In genomic region chr3:98817546-98817945, GRCh38 we compare ENCODE assay signal across 8 cellular contexts. TPM values are rescaled to one million over a fixed set of nuclear protein-coding genes. Genes with fewer than 3 reads are reported as not detected.
DNase-seq lines count a peak whose midpoint lies in the region; ATAC-seq and TF ChIP-seq lines count a peak whose summit lies in the region.

No MANE protein-coding gene starts in this region.

- H3K36me3 ChIP-seq in HEK293 (ENCODE audit: control insufficient read depth in 2 of 2, insufficient read depth in 1 of 2, low read length in 2 of 2): peaks cover 0 to 41% of the 10 kb centered on the region in 2 experiments; a peak in 2 of 3 replicates
- peaks cover 0 to 43% (median 17%) of the 10 kb centered on the region in 4 donors for H3K36me3 ChIP-seq in esophagus muscularis mucosa
- H3K36me3 ChIP-seq in neural cell (ENCODE audit: insufficient read depth, low read length): peaks cover 5% of the 10 kb centered on the region

- no peaks in the 10 kb centered on the region for H3K9me3 ChIP-seq in HEK293 (ENCODE audit: control insufficient read depth, insufficient read depth, low read depth, low read length)
- no peaks in the 10 kb centered on the region for H3K9me3 ChIP-seq in esophagus muscularis mucosa
- H3K9me3 ChIP-seq in neural cell (ENCODE audit: low read length): no peaks in the 10 kb centered on the region

- no peak overlapping the region for H3K27ac ChIP-seq in HEK293 (ENCODE audit: extremely low read depth, low read depth, low read length)
- H3K27ac ChIP-seq in esophagus muscularis mucosa (replicated peaks in 1 of 4): peak overlapping the region in 1 of 4 donors; percentile 1
- H3K27ac ChIP-seq in neural cell (ENCODE audit: low read length): no peak overlapping the region

- H3K27me3 ChIP-seq in esophagus muscularis mucosa: no peaks in the 10 kb centered on the region
- no peaks in the 10 kb centered on the region for H3K27me3 ChIP-seq in neural cell (ENCODE audit: insufficient read depth, low read depth, low read length)

- no peaks in the 10 kb centered on the region for H4K20me1 ChIP-seq in neural cell (ENCODE audit: insufficient read depth)

- intact Hi-C loops in esophagus muscularis mucosa (cut with DNase I): loop anchor here (1.0 to 5.0 kb wide), 2 partner anchors 85 to 177 kb away; partner anchors contain the start of gene DCBLD2

- H3K4me3 ChIP-seq in HEK293 (ENCODE audit: low read depth, low read length) (no peak overlapping the region), esophagus muscularis mucosa (no peak overlapping the region), neural cell (ENCODE audit: low read length) (no peak overlapping the region)

- no peak for TF ChIP-seq POLR2A in esophagus muscularis mucosa (IDR thresholded peaks at IDR 0.05; ENCODE audit: low read depth)

- H3K36me3 Mint-ChIP-seq in activated naive CD8-positive, alpha-beta T cell treated with anti-CD3 and anti-CD28 coated beads, Interleukin-2, amount 10 ng/mL, durations not matched to agents 7 days and 5 days: no peaks in the 10 kb centered on the region
- peaks cover 2% of the 10 kb centered on the region for H3K36me3 Mint-ChIP-seq in activated naive CD8-positive, alpha-beta T cell treated with anti-CD3 and anti-CD28 coated beads for 36 hours

- no peaks in the 10 kb centered on the region for H3K9me2 ChIP-seq in neural cell (ENCODE audit: insufficient read depth, low read length)

- DNase-seq in activated naive CD8-positive, alpha-beta T cell treated with anti-CD3 and anti-CD28 coated beads, Interleukin-2, amount 10 ng/mL, durations not matched to agents 7 days and 5 days: no peak
- no peak for DNase-seq in activated naive CD8-positive, alpha-beta T cell treated with anti-CD3 and anti-CD28 coated beads for 36 hours
- peak; percentile 68 for DNase-seq in M059J (ENCODE audit: low read depth)
- DNase-seq in SHP77 treated with DMSO at 0.1 percent for 48 hours (lab: John Stamatoyannopoulos, UW): peak; percentile 29
- no peak for DNase-seq in esophagus muscularis mucosa (ENCODE audit: extremely low spot score)
- DNase-seq in ureter (ENCODE audit: low spot score): no peak

- H3K9ac ChIP-seq in neural cell (ENCODE audit: low read length): no peak overlapping the region

- no peak overlapping the region for H3K27ac Mint-ChIP-seq in activated naive CD8-positive, alpha-beta T cell treated with anti-CD3 and anti-CD28 coated beads, Interleukin-2, amount 10 ng/mL, durations not matched to agents 7 days and 5 days
- H3K27ac Mint-ChIP-seq in activated naive CD8-positive, alpha-beta T cell treated with anti-CD3 and anti-CD28 coated beads for 36 hours: no peak overlapping the region

- no peaks in the 10 kb centered on the region for H3K4me1 ChIP-seq in HEK293 (ENCODE audit: control insufficient read depth, insufficient read depth, low read length)
- peaks cover 0 to 5% (median 4%) of the 10 kb centered on the region in 4 donors for H3K4me1 ChIP-seq in esophagus muscularis mucosa

- POLR2A ChIA-PET in activated naive CD8-positive, alpha-beta T cell treated with anti-CD3 and anti-CD28 coated beads, Interleukin-2, amount 10 ng/mL, durations not matched to agents 7 days and 5 days (lab: Charles Lee): no interaction called here
- POLR2A ChIA-PET in HEK293 (lab: Yijun Ruan, JAX): interaction anchor here (1.2 kb wide), 1 partner anchor 177 kb away, joined by 3 read pairs; no protein-coding TSS in a partner anchor

- no peaks in the 10 kb centered on the region for H3K4me1 Mint-ChIP-seq in activated naive CD8-positive, alpha-beta T cell treated with anti-CD3 and anti-CD28 coated beads, Interleukin-2, amount 10 ng/mL, durations not matched to agents 7 days and 5 days
- H3K4me1 Mint-ChIP-seq in activated naive CD8-positive, alpha-beta T cell treated with anti-CD3 and anti-CD28 coated beads for 36 hours: no peaks in the 10 kb centered on the region

- TF ChIP-seq RAD21 in neural cell (conservative IDR thresholded peaks at IDR 0.05): peak; percentile 88

- no peak overlapping the region for H3K4me3 Mint-ChIP-seq in activated naive CD8-positive, alpha-beta T cell treated with anti-CD3 and anti-CD28 coated beads, Interleukin-2, amount 10 ng/mL, durations not matched to agents 7 days and 5 days
- no peak overlapping the region for H3K4me3 Mint-ChIP-seq in activated naive CD8-positive, alpha-beta T cell treated with anti-CD3 and anti-CD28 coated beads for 36 hours

- no peak overlapping the region for H2AFZ ChIP-seq in neural cell (ENCODE audit: low read depth, low read length)

- TF ChIP-seq EP300 in esophagus muscularis mucosa (IDR thresholded peaks at IDR 0.05): no peak
- TF ChIP-seq EP300 in neural cell (conservative IDR thresholded peaks at IDR 0.05; ENCODE audit: poor library complexity, severe bottlenecking): no peak

- TF ChIP-seq CTCF in HEK293 (tag by site-specific recombination; IDR thresholded peaks at IDR 0.05) (no peak), esophagus muscularis mucosa (IDR thresholded peaks at IDR 0.05) (peak; percentile 78 to 91 (median 82)), neural cell (IDR thresholded peaks at IDR 0.05; ENCODE audit: poor library complexity, severe bottlenecking) (peak; percentile 83)

- CTCF ChIA-PET in HEK293 (lab: Yijun Ruan, JAX): interaction anchor here (0.6 to 6.6 kb wide), 20 partner anchors 10 to 355 kb away, joined by 3 to 138 read pairs (median 4); no protein-coding TSS in a partner anchor

- peak; percentile 74 for ATAC-seq in activated naive CD8-positive, alpha-beta T cell treated with anti-CD3 and anti-CD28 coated beads, Interleukin-2, amount 10 ng/mL, durations not matched to agents 7 days and 5 days (ENCODE audit: low read depth)

- WGBS in esophagus muscularis mucosa: 29% methylated on average over 1 of the region's 1 CpG

- no peak overlapping the region for H3K4me2 ChIP-seq in neural cell (ENCODE audit: low read length)

- no peaks in the 10 kb centered on the region for H3F3A ChIP-seq in neural cell (ENCODE audit: insufficient read depth, low read length, poor library complexity, severe bottlenecking)

- no peaks in the 10 kb centered on the region for H3K79me2 ChIP-seq in neural cell (replicated peaks; ENCODE audit: insufficient read depth, low read length)

- H3K9me3 Mint-ChIP-seq in activated naive CD8-positive, alpha-beta T cell treated with anti-CD3 and anti-CD28 coated beads, Interleukin-2, amount 10 ng/mL, durations not matched to agents 7 days and 5 days: no peaks in the 10 kb centered on the region
- H3K9me3 Mint-ChIP-seq in activated naive CD8-positive, alpha-beta T cell treated with anti-CD3 and anti-CD28 coated beads for 36 hours: no peaks in the 10 kb centered on the region

- no peaks in the 10 kb centered on the region for H3K27me3 Mint-ChIP-seq in activated naive CD8-positive, alpha-beta T cell treated with anti-CD3 and anti-CD28 coated beads, Interleukin-2, amount 10 ng/mL, durations not matched to agents 7 days and 5 days
- H3K27me3 Mint-ChIP-seq in activated naive CD8-positive, alpha-beta T cell treated with anti-CD3 and anti-CD28 coated beads for 36 hours: no peaks in the 10 kb centered on the region

TF ChIP-seq in HEK293, 187 proteins besides CTCF, POLR2A, EP300 and RAD21 (continues in another document):
- TF ChIP-seq ZNF362 (tag by site-specific recombination; IDR thresholded peaks at IDR 0.05): no peak

TF ChIP-seq in neural cell, 6 proteins besides CTCF, POLR2A, EP300 and RAD21:
- no peak for TF ChIP-seq REST (IDR thresholded peaks at IDR 0.05; ENCODE audit: borderline replicate concordance)
- TF ChIP-seq SMC3 (conservative IDR thresholded peaks at IDR 0.05; ENCODE audit: poor library complexity): peak; percentile 93
- TF ChIP-seq TAF1 (IDR thresholded peaks at IDR 0.05; ENCODE audit: low read depth): no peak

RNA-seq across cellular contexts. Expression of gene ST3GAL6, which starts 54.4 kb away (rescaled TPM):
- total RNA-seq in activated naive CD8-positive, alpha-beta T cell treated with anti-CD3 and anti-CD28 coated beads, Interleukin-2, amount 10 ng/mL, durations not matched to agents 7 days and 5 days: under 1 TPM; 0.62 to 0.69 TPM
- under 1 TPM; 0.28 to 0.58 TPM for total RNA-seq in activated naive CD8-positive, alpha-beta T cell treated with anti-CD3 and anti-CD28 coated beads for 36 hours
- 11.6 and 19.4 TPM in 2 replicates for total RNA-seq in M059J (2014; rRNA removed; shearing (Covaris generic))
- total RNA-seq in esophagus muscularis mucosa: 10 to 100 TPM in 1 of 4 donors, 1 to 10 TPM in 3; 3.3 to 10.8 (median 4.6) TPM
- 3.7 and 11.1 TPM in 2 replicates for polyA plus RNA-seq in neural cell
- polyA minus RNA-seq in neural cell: 3.5 and 3.9 TPM in 2 replicates
- total RNA-seq in ureter: 7.8 TPM

Comparison
In these comparisons a context has a peak if more than half of its experiments do, and no peak if none do; other contexts are left out.
1. DNase-seq: peak in M059J (single experiment) and SHP77 treated with DMSO at 0.1 percent for 48 hours (single experiment); none in activated naive CD8-positive, alpha-beta T cell treated with anti-CD3 and anti-CD28 coated beads, Interleukin-2, amount 10 ng/mL, durations not matched to agents 7 days and 5 days (single experiment), activated naive CD8-positive, alpha-beta T cell treated with anti-CD3 and anti-CD28 coated beads for 36 hours (single experiment), esophagus muscularis mucosa (single experiment) and ureter (single experiment).